Comparison of ENCODE assay signal across 9 cellular contexts in genomic region chr13:113110048-113110851, GRCh38. TPM values are rescaled to one million over a fixed set of nuclear protein-coding genes. Genes with fewer than 3 reads are reported as not detected.
A peak's percentile ranks its signal among the peaks of the same experiment; 100 is the strongest.
DNase-seq lines count a peak whose midpoint lies in the region; ATAC-seq and TF ChIP-seq lines count a peak whose summit lies in the region.
"Had no signal": no experiment of that assay in that cellular context is flagged by ENCODE, and none has a peak within 500 bp of the region (broad histone marks: within the 10 kb centered on the region; RNA-seq: fewer than 3 reads in every experiment).

No MANE protein-coding gene starts in this region.

- DNase-seq in stimulated activated CD4-positive, alpha-beta T cell treated with anti-CD3 and anti-CD28 coated beads, Interleukin-12 subunit alpha, Interleukin-12 subunit beta, amount 100 ng/mL, for 4 hours = peak; percentile 47
- no peak for DNase-seq in stimulated activated CD4-positive, alpha-beta T cell treated with anti-CD3 and anti-CD28 coated beads, Interleukin-1b, Interleukin-23, amount 100 ng/mL, for 48 hours
- DNase-seq in epithelial cell of proximal tubule (ENCODE audit: low read depth) (no peak), neural crest cell (ENCODE audit: low read depth, low spot score) (no peak), cortex of kidney (lab: John Stamatoyannopoulos, UW) (no peak), MG63 (no peak)
- DNase-seq: RPMI8226 had no signal

- ATAC-seq in GM21423 (IDR thresholded peaks at IDR 0.05; ENCODE audit: unreplicated experiment) (no peak), GM18870 (IDR thresholded peaks at IDR 0.05; ENCODE audit: unreplicated experiment) (no peak)

- H3K27me3 Mint-ChIP-seq in neural crest cell (ENCODE audit: low read depth) = peaks cover 21% of the 10 kb centered on the region

- peaks cover 18% of the 10 kb centered on the region for H3K27me3 ChIP-seq in MG63

- H3K36me3 ChIP-seq in MG63 = no peaks in the 10 kb centered on the region

- H3K4me3 Mint-ChIP-seq in neural crest cell = peak overlapping the region; percentile 44

- no peaks in the 10 kb centered on the region for H3K36me3 Mint-ChIP-seq in neural crest cell (ENCODE audit: low read depth)

- no peaks in the 10 kb centered on the region for H3K9me3 ChIP-seq in MG63

- TF ChIP-seq CTCF in epithelial cell of proximal tubule (conservative IDR thresholded peaks at IDR 0.05; ENCODE audit: low read depth, low read length) = no peak
- TF ChIP-seq CTCF in neural crest cell (conservative IDR thresholded peaks at IDR 0.05) = no peak

- H3K4me1 Mint-ChIP-seq in neural crest cell = no peaks in the 10 kb centered on the region

- H3K4me3 ChIP-seq in epithelial cell of proximal tubule (ENCODE audit: low read depth, low read length) (peak overlapping the region; percentile 4), MG63 (no peak overlapping the region)

- no peak overlapping the region for H3K27ac Mint-ChIP-seq in neural crest cell (ENCODE audit: unreplicated experiment)

- H3K9me3 Mint-ChIP-seq in neural crest cell = no peaks in the 10 kb centered on the region

RNA-seq across cellular contexts. Expression of gene F7, which starts 4.7 kb away (rescaled TPM):
- 0.06 TPM in 1 of 2 replicates, not detected in the other for total RNA-seq in epithelial cell of proximal tubule
- 1.0 and 1.2 TPM in 2 replicates for total RNA-seq in neural crest cell
- total RNA-seq in MG63 (2014; rRNA removed; shearing (Covaris generic); ENCODE audit: low replicate concordance) = not detected in 2 replicates

RNA-seq across cellular contexts. Expression of gene F10, which starts 12.3 kb away (rescaled TPM):
- total RNA-seq in epithelial cell of proximal tubule = 0.12 TPM in 1 of 2 replicates, not detected in the other
- 0.89 and 1.0 TPM in 2 replicates for total RNA-seq in neural crest cell
- total RNA-seq in MG63 (2014; rRNA removed; shearing (Covaris generic); ENCODE audit: low replicate concordance) = not detected in 2 replicates

RNA-seq across cellular contexts. Expression of gene PROZ, which starts 48.2 kb away (rescaled TPM):
- not detected in 2 replicates for total RNA-seq in epithelial cell of proximal tubule
- total RNA-seq in neural crest cell = not detected in 2 replicates
- total RNA-seq in MG63 (2014; rRNA removed; shearing (Covaris generic); ENCODE audit: low replicate concordance) = not detected in 2 replicates
